Comparison of ENCODE assay signal across 12 cellular contexts in the genomic region with DNA sequence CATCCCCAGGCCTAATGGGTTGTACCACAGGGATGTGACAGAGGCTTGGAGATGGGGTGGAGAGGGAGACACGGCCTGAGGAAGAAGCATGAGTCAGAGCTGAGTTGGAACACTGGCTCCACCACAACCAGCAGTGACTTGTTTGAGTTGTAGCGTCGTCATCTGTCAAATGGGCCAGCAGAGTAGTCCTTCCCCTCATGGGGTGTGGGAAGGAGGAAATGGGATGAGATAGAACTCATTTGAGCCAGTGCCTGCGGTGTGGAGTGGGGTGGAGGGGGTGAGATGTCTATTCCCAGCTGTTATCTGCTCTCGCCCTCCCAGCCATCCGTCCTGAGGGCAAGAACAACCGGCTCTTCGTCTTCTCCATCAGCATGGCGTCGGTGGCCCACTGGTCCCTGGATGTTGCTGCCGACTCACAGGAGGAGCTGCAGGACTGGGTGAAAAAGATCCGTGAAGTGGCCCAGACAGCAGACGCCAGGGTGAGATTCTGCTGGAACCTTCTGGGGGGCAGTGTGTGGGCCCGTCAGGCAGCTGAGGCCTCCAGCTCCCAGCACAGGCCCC. TPM values are rescaled to one million over a fixed set of nuclear protein-coding genes. Genes with fewer than 3 reads are reported as not detected.
DNase-seq lines count a peak whose midpoint lies in the region; ATAC-seq, FAIRE-seq and TF ChIP-seq lines count a peak whose summit lies in the region.
"Had no signal": no experiment of that assay in that cellular context is flagged by ENCODE, and none has a peak within 500 bp of the region (broad histone marks: within the 10 kb centered on the region; RNA-seq: fewer than 3 reads in every experiment).

No MANE protein-coding gene starts in this region.

- TF ChIP-seq RAD21 in SK-N-SH (IDR thresholded peaks at IDR 0.05; ENCODE audit: low read length), result no peak

- no peak for TF ChIP-seq CTCF in SK-N-SH (IDR thresholded peaks at IDR 0.05)
- TF ChIP-seq CTCF in sigmoid colon (IDR thresholded peaks at IDR 0.05), result no peak

- DNase-seq in activated CD4-positive, CD25-positive, alpha-beta regulatory T cell treated with anti-CD3 and anti-CD28 coated beads, Interleukin-2, amount 50 U/mL, for 72 hours, result peak; percentile 23
- no peak for DNase-seq in SK-N-SH
- no peak for DNase-seq in effector memory CD4-positive, alpha-beta T cell
- no peak for DNase-seq in sigmoid colon
- DNase-seq in NCI-H2081 treated with DMSO at 0.1 percent for 48 hours (lab: John Stamatoyannopoulos, UW), result no peak
- DNase-seq in GM12892 (ENCODE audit: insufficient read length), result no peak
- DNase-seq: NCI-H1417 treated with DMSO at 0.1 percent for 48 hours had no signal

- no peaks in the 10 kb centered on the region for H3K9me3 ChIP-seq in SK-N-SH
- no peaks in the 10 kb centered on the region for H3K9me3 ChIP-seq in effector memory CD4-positive, alpha-beta T cell (ENCODE audit: control insufficient read depth, low read length)
- H3K9me3 ChIP-seq in sigmoid colon, result no peaks in the 10 kb centered on the region
- H3K9me3 ChIP-seq: tibial nerve had no signal

- POLR2A ChIA-PET in SK-N-SH (lab: Yijun Ruan, JAX), result interaction anchor here (0.8 kb wide), 1 partner anchor 33 kb away, joined by 3 read pairs; the partner anchor contains the start of gene PLCG1

- peaks cover 6% of the 10 kb centered on the region for H3F3A ChIP-seq in SK-N-SH (replicated peaks; ENCODE audit: insufficient read depth)

- CTCF ChIA-PET in SK-N-SH (lab: Yijun Ruan, JAX), result interaction anchor here (1.0 to 7.6 kb wide), 4 partner anchors 11 to 201 kb away, joined by 3 to 112 read pairs (median 36); partner anchors contain the start of gene LPIN3

- intact Hi-C loops in sigmoid colon (cut with DNase I), result loop anchor here (5.0 to 10.0 kb wide), 2 partner anchors 33 to 245 kb away; partner anchors contain the start of gene PLCG1

- H3K36me3 ChIP-seq in SK-N-SH (replicated peaks in 1 of 2; ENCODE audit: control insufficient read depth in 1 of 2, insufficient read depth in 2 of 2, low read length in 1 of 2) (peaks cover 40 to 92% of the 10 kb centered on the region in 2 experiments), sigmoid colon (peaks cover 38 to 93% (median 56%) of the 10 kb centered on the region in 4 donors)
- H3K36me3 ChIP-seq in effector memory CD4-positive, alpha-beta T cell (ENCODE audit: control insufficient read depth, insufficient read depth, low read length), result peaks cover 99% of the 10 kb centered on the region

- TF ChIP-seq POLR2A in sigmoid colon (IDR thresholded peaks at IDR 0.05) (no peak), GM12892 (IDR thresholded peaks at IDR 0.05; ENCODE audit: low read depth, low read length) (no peak)

- H3K27ac ChIP-seq in SK-N-SH (ENCODE audit: low read depth in 2 of 2, low read length in 1 of 2), result no peak overlapping the region
- peak overlapping the region; percentile 29 for H3K27ac ChIP-seq in effector memory CD4-positive, alpha-beta T cell (ENCODE audit: insufficient read depth, low read length, poor library complexity, severe bottlenecking)
- H3K27ac ChIP-seq in sigmoid colon, result peak overlapping the region in 3 of 4 donors; percentile 14 to 32 (median 16)

- peaks cover 5% of the 10 kb centered on the region; the same call in 1 of the 2 replicates for H4K20me1 ChIP-seq in SK-N-SH (ENCODE audit: insufficient read depth)

- ATAC-seq in activated CD4-positive, CD25-positive, alpha-beta regulatory T cell treated with anti-CD3 and anti-CD28 coated beads, Interleukin-2, amount 50 U/mL, for 24 hours, result no peak
- ATAC-seq in HG03432 (IDR thresholded peaks at IDR 0.05; ENCODE audit: unreplicated experiment), result no peak
- ATAC-seq: Panc1 had no signal

- FAIRE-seq in GM12892 (lab: Jason Lieb, UNC), result no peak
- FAIRE-seq: A204.1 had no signal

- H3K27me3 ChIP-seq in SK-N-SH (ENCODE audit: insufficient read depth) (no peaks in the 10 kb centered on the region), sigmoid colon (no peaks in the 10 kb centered on the region)
- H3K27me3 ChIP-seq in effector memory CD4-positive, alpha-beta T cell (replicated peaks; ENCODE audit: control insufficient read depth, insufficient read depth, low read length, poor library complexity, severe bottlenecking), result no peaks in the 10 kb centered on the region
- H3K27me3 ChIP-seq: tibial nerve had no signal

- WGBS in SK-N-SH (ENCODE audit: low lambda C conversion rate), result 83% methylated on average over 14 of the region's 14 CpGs
- WGBS in sigmoid colon, 2 donors, result 92 to 94% methylated on average over 14 of the region's 14 CpGs

- no peak overlapping the region for H2AFZ ChIP-seq in SK-N-SH (ENCODE audit: low read depth)

- H3K4me2 ChIP-seq in SK-N-SH, result no peak overlapping the region

- TF ChIP-seq EP300 in SK-N-SH (IDR thresholded peaks at IDR 0.05; ENCODE audit: borderline replicate concordance in 1 of 2, low read depth in 1 of 2, low read length in 1 of 2), result no peak
- no peak for TF ChIP-seq EP300 in sigmoid colon (IDR thresholded peaks at IDR 0.05)

- no peak overlapping the region for H3K4me3 ChIP-seq in SK-N-SH (ENCODE audit: low read depth in 2 of 2, low read length in 1 of 2)
- no peak overlapping the region for H3K4me3 ChIP-seq in effector memory CD4-positive, alpha-beta T cell (ENCODE audit: insufficient read depth, low read depth, low read length, poor library complexity, severe bottlenecking)
- no peak overlapping the region for H3K4me3 ChIP-seq in sigmoid colon
- H3K4me3 ChIP-seq: tibial nerve had no signal

- no peaks in the 10 kb centered on the region for H3K79me2 ChIP-seq in SK-N-SH (ENCODE audit: insufficient read depth)

- no peaks in the 10 kb centered on the region for H3K9me2 ChIP-seq in SK-N-SH

- no peaks in the 10 kb centered on the region for H3K4me1 ChIP-seq in SK-N-SH (ENCODE audit: control insufficient read depth in 1 of 2, insufficient read depth in 2 of 2, low read depth in 1 of 2, low read length in 1 of 2)
- H3K4me1 ChIP-seq in effector memory CD4-positive, alpha-beta T cell (ENCODE audit: control insufficient read depth, insufficient read depth, low read length, poor library complexity, severe bottlenecking), result no peaks in the 10 kb centered on the region
- H3K4me1 ChIP-seq in sigmoid colon, result peaks cover 0 to 34% (median 30%) of the 10 kb centered on the region in 4 donors

- H3K9ac ChIP-seq in SK-N-SH, result no peak overlapping the region

TF ChIP-seq in SK-N-SH, 30 proteins besides CTCF, POLR2A, EP300 and RAD21:
- 0 out of 2 replicates have a peak, but pooled peaks have one; percentile 20 for TF ChIP-seq FOSL2 (IDR thresholded peaks at IDR 0.05; ENCODE audit: borderline replicate concordance, low read depth)
- TF ChIP-seq FOXM1 (IDR thresholded peaks at IDR 0.05; ENCODE audit: low read depth), result no peak

RNA-seq across cellular contexts. Expression of gene PLCG1, which starts 32.5 kb away (rescaled TPM):
- polyA plus RNA-seq in SK-N-SH (2012; rRNA removed), result 81.4 and 81.9 TPM in 2 replicates
- polyA plus RNA-seq in SK-N-SH (2012; cell fraction: cytosol; rRNA removed), result 25.9 and 40.7 TPM in 2 replicates
- 413 and 515 TPM in 2 replicates for polyA plus RNA-seq in SK-N-SH (2012; cell fraction: nucleus; rRNA removed)
- 100 to 1,000 TPM in 1 of 4 donors, 10 to 100 TPM in 3; 48.5 to 152 (median 67.0) TPM for total RNA-seq in sigmoid colon
- 10 to 100 TPM in 2 of 3 donors, 1 to 10 TPM in 1; 9.9 to 57.6 (median 19.8) TPM for polyA plus RNA-seq in sigmoid colon
- polyA plus RNA-seq in GM12892 (2012; ENCODE audit: missing spikeins), result 73.2 TPM

Comparison
In these comparisons a context has a peak if more than half of its experiments do, and no peak if none do; other contexts are left out.
1. H3K27ac ChIP-seq: peak in effector memory CD4-positive, alpha-beta T cell (single experiment) and sigmoid colon (3 of 4); none in SK-N-SH (0 of 2).